1 cellular context compared by ENCODE assay signal in the genomic region with DNA sequence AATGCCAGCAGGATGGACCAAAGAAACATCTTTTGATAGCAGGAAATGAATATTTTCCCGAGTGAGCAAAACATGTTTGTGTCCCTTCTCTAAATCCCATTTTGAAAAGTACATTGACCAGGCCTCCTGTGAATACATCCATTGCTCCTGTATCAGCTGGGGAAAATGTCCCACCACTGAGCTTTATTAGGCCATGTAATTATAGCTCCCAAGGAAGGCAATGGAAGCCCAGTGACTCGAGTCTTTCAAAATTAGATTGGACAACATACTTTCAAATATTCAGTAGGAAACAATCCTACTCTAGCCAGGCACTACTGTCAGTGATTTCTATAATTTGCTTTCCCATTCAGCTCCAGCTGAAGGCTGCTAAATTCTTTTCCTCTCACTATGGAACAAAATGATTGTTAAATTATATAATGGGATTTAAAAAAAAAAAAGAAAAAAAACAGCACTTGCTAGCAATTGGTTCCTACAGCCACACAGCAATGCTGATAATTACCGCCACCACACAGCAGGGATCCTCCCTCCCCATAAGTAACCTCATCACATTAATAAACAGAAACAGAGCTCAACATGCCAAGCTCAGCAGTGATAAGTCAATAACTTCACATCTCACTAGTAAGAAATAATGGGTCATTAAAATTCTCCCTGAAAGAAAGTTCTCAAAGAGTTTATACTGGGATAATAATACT.
TF ChIP-seq lines count a peak whose summit lies in the region.

No MANE protein-coding gene starts in this region.

TF ChIP-seq in HEK293, 187 proteins besides CTCF, POLR2A, EP300 and RAD21 (continued from another document and continues in another):
- TF ChIP-seq ZSCAN23 (tag by site-specific recombination; IDR thresholded peaks at IDR 0.05) (no peak), TCF7L2 (IDR thresholded peaks at IDR 0.05; ENCODE audit: borderline replicate concordance, low read depth, low read length) (no peak), ZNF292 (tag by site-specific recombination; IDR thresholded peaks at IDR 0.05; ENCODE audit: borderline replicate concordance, low read depth) (no peak), GLIS1 (tag by site-specific recombination; IDR thresholded peaks at IDR 0.05) (peak; percentile 53), SALL2 (tag by site-specific recombination; IDR thresholded peaks at IDR 0.05; ENCODE audit: borderline replicate concordance) (no peak), ZIC2 (tag by site-specific recombination; IDR thresholded peaks at IDR 0.05) (peak; percentile 88), TRIM28 (IDR thresholded peaks at IDR 0.05; ENCODE audit: borderline replicate concordance, low read length) (no peak), ZNF514 (tag by site-specific recombination; IDR thresholded peaks at IDR 0.05) (no peak), ZNF366 (tag by site-specific recombination; conservative IDR thresholded peaks at IDR 0.05) (peak; percentile 37; the same call in 1 of the 2 replicates), KLF16 (tag by site-specific recombination; IDR thresholded peaks at IDR 0.05) (no peak), ZNF133 (tag by site-specific recombination; IDR thresholded peaks at IDR 0.05) (no peak), YY2 (tag by site-specific recombination; IDR thresholded peaks at IDR 0.05) (no peak), ZNF654 (tag by site-specific recombination; IDR thresholded peaks at IDR 0.05; ENCODE audit: low read depth) (no peak), ZNF660 (tag by site-specific recombination; IDR thresholded peaks at IDR 0.05) (no peak), ZNF24 (tag by site-specific recombination; IDR thresholded peaks at IDR 0.05) (0 out of 2 replicates have a peak, but pooled peaks have one; percentile 39), SP7 (tag by site-specific recombination; IDR thresholded peaks at IDR 0.05) (peak; percentile 92), ZNF670 (tag by site-specific recombination; IDR thresholded peaks at IDR 0.05; ENCODE audit: low read depth) (no peak), OSR2 (tag by site-specific recombination; IDR thresholded peaks at IDR 0.05) (peak; percentile 60; the same call in 1 of the 2 replicates), HOXC10 (CRISPR knock-in tag; IDR thresholded peaks at IDR 0.05) (no peak), ZNF19 (tag by site-specific recombination; IDR thresholded peaks at IDR 0.05; ENCODE audit: low read depth) (no peak), ZNF791 (tag by site-specific recombination; IDR thresholded peaks at IDR 0.05) (no peak), ZNF48 (tag by site-specific recombination; IDR thresholded peaks at IDR 0.05) (no peak), ZNF596 (tag by site-specific recombination; IDR thresholded peaks at IDR 0.05) (peak; percentile 20; the same call in 1 of the 2 replicates), OVOL3 (tag by site-specific recombination; IDR thresholded peaks at IDR 0.05) (no peak), ZNF792 (tag by site-specific recombination; IDR thresholded peaks at IDR 0.05) (no peak), FEZF1 (tag by site-specific recombination; IDR thresholded peaks at IDR 0.05) (peak; percentile 45), ZFHX2 (tag by site-specific recombination; conservative IDR thresholded peaks at IDR 0.05) (no peak), HOXD13 (CRISPR knock-in tag; IDR thresholded peaks at IDR 0.05; ENCODE audit: borderline replicate concordance) (no peak)
- TF ChIP-seq, protein P1, sequence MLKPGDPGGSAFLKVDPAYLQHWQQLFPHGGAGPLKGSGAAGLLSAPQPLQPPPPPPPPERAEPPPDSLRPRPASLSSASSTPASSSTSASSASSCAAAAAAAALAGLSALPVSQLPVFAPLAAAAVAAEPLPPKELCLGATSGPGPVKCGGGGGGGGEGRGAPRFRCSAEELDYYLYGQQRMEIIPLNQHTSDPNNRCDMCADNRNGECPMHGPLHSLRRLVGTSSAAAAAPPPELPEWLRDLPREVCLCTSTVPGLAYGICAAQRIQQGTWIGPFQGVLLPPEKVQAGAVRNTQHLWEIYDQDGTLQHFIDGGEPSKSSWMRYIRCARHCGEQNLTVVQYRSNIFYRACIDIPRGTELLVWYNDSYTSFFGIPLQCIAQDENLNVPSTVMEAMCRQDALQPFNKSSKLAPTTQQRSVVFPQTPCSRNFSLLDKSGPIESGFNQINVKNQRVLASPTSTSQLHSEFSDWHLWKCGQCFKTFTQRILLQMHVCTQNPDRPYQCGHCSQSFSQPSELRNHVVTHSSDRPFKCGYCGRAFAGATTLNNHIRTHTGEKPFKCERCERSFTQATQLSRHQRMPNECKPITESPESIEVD (tag by site-specific recombination; IDR thresholded peaks at IDR 0.05) = peak; percentile 95
- TF ChIP-seq, protein P2, sequence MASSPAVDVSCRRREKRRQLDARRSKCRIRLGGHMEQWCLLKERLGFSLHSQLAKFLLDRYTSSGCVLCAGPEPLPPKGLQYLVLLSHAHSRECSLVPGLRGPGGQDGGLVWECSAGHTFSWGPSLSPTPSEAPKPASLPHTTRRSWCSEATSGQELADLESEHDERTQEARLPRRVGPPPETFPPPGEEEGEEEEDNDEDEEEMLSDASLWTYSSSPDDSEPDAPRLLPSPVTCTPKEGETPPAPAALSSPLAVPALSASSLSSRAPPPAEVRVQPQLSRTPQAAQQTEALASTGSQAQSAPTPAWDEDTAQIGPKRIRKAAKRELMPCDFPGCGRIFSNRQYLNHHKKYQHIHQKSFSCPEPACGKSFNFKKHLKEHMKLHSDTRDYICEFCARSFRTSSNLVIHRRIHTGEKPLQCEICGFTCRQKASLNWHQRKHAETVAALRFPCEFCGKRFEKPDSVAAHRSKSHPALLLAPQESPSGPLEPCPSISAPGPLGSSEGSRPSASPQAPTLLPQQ (tag by site-specific recombination; IDR thresholded peaks at IDR 0.05) = no peak
- TF ChIP-seq, protein P3, sequence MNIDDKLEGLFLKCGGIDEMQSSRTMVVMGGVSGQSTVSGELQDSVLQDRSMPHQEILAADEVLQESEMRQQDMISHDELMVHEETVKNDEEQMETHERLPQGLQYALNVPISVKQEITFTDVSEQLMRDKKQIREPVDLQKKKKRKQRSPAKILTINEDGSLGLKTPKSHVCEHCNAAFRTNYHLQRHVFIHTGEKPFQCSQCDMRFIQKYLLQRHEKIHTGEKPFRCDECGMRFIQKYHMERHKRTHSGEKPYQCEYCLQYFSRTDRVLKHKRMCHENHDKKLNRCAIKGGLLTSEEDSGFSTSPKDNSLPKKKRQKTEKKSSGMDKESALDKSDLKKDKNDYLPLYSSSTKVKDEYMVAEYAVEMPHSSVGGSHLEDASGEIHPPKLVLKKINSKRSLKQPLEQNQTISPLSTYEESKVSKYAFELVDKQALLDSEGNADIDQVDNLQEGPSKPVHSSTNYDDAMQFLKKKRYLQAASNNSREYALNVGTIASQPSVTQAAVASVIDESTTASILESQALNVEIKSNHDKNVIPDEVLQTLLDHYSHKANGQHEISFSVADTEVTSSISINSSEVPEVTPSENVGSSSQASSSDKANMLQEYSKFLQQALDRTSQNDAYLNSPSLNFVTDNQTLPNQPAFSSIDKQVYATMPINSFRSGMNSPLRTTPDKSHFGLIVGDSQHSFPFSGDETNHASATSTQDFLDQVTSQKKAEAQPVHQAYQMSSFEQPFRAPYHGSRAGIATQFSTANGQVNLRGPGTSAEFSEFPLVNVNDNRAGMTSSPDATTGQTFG (tag by site-specific recombination; IDR thresholded peaks at IDR 0.05; ENCODE audit: borderline replicate concordance) = no peak
- TF ChIP-seq, protein P4, sequence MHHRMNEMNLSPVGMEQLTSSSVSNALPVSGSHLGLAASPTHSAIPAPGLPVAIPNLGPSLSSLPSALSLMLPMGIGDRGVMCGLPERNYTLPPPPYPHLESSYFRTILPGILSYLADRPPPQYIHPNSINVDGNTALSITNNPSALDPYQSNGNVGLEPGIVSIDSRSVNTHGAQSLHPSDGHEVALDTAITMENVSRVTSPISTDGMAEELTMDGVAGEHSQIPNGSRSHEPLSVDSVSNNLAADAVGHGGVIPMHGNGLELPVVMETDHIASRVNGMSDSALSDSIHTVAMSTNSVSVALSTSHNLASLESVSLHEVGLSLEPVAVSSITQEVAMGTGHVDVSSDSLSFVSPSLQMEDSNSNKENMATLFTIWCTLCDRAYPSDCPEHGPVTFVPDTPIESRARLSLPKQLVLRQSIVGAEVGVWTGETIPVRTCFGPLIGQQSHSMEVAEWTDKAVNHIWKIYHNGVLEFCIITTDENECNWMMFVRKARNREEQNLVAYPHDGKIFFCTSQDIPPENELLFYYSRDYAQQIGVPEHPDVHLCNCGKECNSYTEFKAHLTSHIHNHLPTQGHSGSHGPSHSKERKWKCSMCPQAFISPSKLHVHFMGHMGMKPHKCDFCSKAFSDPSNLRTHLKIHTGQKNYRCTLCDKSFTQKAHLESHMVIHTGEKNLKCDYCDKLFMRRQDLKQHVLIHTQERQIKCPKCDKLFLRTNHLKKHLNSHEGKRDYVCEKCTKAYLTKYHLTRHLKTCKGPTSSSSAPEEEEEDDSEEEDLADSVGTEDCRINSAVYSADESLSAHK (tag by site-specific recombination; IDR thresholded peaks at IDR 0.05) = no peak
- TF ChIP-seq, protein P5, sequence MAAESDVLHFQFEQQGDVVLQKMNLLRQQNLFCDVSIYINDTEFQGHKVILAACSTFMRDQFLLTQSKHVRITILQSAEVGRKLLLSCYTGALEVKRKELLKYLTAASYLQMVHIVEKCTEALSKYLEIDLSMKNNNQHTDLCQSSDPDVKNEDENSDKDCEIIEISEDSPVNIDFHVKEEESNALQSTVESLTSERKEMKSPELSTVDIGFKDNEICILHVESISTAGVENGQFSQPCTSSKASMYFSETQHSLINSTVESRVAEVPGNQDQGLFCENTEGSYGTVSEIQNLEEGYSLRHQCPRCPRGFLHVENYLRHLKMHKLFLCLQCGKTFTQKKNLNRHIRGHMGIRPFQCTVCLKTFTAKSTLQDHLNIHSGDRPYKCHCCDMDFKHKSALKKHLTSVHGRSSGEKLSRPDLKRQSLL (tag by site-specific recombination; IDR thresholded peaks at IDR 0.05) = no peak
- TF ChIP-seq, protein P6, sequence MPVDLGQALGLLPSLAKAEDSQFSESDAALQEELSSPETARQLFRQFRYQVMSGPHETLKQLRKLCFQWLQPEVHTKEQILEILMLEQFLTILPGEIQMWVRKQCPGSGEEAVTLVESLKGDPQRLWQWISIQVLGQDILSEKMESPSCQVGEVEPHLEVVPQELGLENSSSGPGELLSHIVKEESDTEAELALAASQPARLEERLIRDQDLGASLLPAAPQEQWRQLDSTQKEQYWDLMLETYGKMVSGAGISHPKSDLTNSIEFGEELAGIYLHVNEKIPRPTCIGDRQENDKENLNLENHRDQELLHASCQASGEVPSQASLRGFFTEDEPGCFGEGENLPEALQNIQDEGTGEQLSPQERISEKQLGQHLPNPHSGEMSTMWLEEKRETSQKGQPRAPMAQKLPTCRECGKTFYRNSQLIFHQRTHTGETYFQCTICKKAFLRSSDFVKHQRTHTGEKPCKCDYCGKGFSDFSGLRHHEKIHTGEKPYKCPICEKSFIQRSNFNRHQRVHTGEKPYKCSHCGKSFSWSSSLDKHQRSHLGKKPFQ (tag by site-specific recombination; IDR thresholded peaks at IDR 0.05) = no peak
- TF ChIP-seq, protein P7, sequence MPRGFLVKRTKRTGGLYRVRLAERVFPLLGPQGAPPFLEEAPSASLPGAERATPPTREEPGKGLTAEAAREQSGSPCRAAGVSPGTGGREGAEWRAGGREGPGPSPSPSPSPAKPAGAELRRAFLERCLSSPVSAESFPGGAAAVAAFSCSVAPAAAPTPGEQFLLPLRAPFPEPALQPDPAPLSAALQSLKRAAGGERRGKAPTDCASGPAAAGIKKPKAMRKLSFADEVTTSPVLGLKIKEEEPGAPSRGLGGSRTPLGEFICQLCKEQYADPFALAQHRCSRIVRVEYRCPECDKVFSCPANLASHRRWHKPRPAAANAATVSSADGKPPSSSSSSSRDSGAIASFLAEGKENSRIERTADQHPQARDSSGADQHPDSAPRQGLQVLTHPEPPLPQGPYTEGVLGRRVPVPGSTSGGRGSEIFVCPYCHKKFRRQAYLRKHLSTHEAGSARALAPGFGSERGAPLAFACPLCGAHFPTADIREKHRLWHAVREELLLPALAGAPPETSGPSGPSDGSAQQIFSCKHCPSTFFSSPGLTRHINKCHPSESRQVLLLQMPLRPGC (tag by site-specific recombination; IDR thresholded peaks at IDR 0.05) = peak; percentile 82
- TF ChIP-seq, protein P8, sequence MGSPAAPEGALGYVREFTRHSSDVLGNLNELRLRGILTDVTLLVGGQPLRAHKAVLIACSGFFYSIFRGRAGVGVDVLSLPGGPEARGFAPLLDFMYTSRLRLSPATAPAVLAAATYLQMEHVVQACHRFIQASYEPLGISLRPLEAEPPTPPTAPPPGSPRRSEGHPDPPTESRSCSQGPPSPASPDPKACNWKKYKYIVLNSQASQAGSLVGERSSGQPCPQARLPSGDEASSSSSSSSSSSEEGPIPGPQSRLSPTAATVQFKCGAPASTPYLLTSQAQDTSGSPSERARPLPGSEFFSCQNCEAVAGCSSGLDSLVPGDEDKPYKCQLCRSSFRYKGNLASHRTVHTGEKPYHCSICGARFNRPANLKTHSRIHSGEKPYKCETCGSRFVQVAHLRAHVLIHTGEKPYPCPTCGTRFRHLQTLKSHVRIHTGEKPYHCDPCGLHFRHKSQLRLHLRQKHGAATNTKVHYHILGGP (tag by site-specific recombination; IDR thresholded peaks at IDR 0.05) = no peak
- TF ChIP-seq, protein P9, sequence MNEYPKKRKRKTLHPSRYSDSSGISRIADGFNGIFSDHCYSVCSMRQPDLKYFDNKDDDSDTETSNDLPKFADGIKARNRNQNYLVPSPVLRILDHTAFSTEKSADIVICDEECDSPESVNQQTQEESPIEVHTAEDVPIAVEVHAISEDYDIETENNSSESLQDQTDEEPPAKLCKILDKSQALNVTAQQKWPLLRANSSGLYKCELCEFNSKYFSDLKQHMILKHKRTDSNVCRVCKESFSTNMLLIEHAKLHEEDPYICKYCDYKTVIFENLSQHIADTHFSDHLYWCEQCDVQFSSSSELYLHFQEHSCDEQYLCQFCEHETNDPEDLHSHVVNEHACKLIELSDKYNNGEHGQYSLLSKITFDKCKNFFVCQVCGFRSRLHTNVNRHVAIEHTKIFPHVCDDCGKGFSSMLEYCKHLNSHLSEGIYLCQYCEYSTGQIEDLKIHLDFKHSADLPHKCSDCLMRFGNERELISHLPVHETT (tag by site-specific recombination; IDR thresholded peaks at IDR 0.05) = no peak
- TF ChIP-seq, protein P10, sequence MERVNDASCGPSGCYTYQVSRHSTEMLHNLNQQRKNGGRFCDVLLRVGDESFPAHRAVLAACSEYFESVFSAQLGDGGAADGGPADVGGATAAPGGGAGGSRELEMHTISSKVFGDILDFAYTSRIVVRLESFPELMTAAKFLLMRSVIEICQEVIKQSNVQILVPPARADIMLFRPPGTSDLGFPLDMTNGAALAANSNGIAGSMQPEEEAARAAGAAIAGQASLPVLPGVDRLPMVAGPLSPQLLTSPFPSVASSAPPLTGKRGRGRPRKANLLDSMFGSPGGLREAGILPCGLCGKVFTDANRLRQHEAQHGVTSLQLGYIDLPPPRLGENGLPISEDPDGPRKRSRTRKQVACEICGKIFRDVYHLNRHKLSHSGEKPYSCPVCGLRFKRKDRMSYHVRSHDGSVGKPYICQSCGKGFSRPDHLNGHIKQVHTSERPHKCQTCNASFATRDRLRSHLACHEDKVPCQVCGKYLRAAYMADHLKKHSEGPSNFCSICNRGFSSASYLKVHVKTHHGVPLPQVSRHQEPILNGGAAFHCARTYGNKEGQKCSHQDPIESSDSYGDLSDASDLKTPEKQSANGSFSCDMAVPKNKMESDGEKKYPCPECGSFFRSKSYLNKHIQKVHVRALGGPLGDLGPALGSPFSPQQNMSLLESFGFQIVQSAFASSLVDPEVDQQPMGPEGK (tag by site-specific recombination; IDR thresholded peaks at IDR 0.05) = no peak; the same call in 1 of the 2 replicates
